8 cellular contexts compared by ENCODE assay signal in genomic region chr5:175967471-175968372, GRCh38. TPM values are rescaled to one million over a fixed set of nuclear protein-coding genes. Genes with fewer than 3 reads are reported as not detected.
A peak's percentile ranks its signal among the peaks of the same experiment; 100 is the strongest.
DNase-seq lines count a peak whose midpoint lies in the region; FAIRE-seq and TF ChIP-seq lines count a peak whose summit lies in the region.
"Not testable (repeated sequence)": the region's sequence is repeated elsewhere in the genome, so short reads cannot be mapped to it uniquely, and the experiment has no call there.

THOC3 (minus strand) TSS chr5:175968315; CDS start chr5:175968208, 107 bp downstream.

- H3K9ac ChIP-seq in GM23248 (peak within 1 kb of the TSS; percentile 70), trophoblast cell (ENCODE audit: low read length) (peak within 1 kb of the TSS; percentile 86)

- H3K27me3 Mint-ChIP-seq in stimulated activated naive CD8-positive, alpha-beta T cell treated with anti-CD3 and anti-CD28 coated beads, Interleukin-15, Interleukin-2, amounts not matched to agents 100 ng/mL and 50 ng/mL, for 24 hours: not testable (repeated sequence)

- not testable (repeated sequence) for H2BK12ac ChIP-seq in trophoblast cell (ENCODE audit: low read length)

- H3K4me1 Mint-ChIP-seq in stimulated activated naive CD8-positive, alpha-beta T cell treated with anti-CD3 and anti-CD28 coated beads, Interleukin-15, Interleukin-2, amounts not matched to agents 100 ng/mL and 50 ng/mL, for 24 hours (ENCODE audit: low read depth): not testable (repeated sequence)

- H3K4me3 Mint-ChIP-seq in stimulated activated naive CD8-positive, alpha-beta T cell treated with anti-CD3 and anti-CD28 coated beads, Interleukin-15, Interleukin-2, amounts not matched to agents 100 ng/mL and 50 ng/mL, for 24 hours: peak within 1 kb of the TSS; percentile 83

- DNase-seq in GM23248 (peak; percentile 73), brain pericyte (ENCODE audit: low read depth, low spot score) (peak; percentile 16), right atrium auricular region (ENCODE audit: low spot score) (peak; percentile 71), trophoblast cell (peak; percentile 77 to 84)
- DNase-seq in HTR-8/SVneo (ENCODE audit: insufficient read length, low spot score): not testable (repeated sequence)
- peak; percentile 47 to 53 for DNase-seq in activated CD4-positive, alpha-beta T cell treated with anti-CD3 and anti-CD28 coated beads for 24 hours (ENCODE audit: low read depth in 2 of 2)

- not testable (repeated sequence) for H4K20me1 ChIP-seq in GM23248 (ENCODE audit: insufficient read depth)

- H4K91ac ChIP-seq in trophoblast cell (ENCODE audit: low read depth, low read length): not testable (repeated sequence)

- H2BK120ac ChIP-seq in trophoblast cell (ENCODE audit: insufficient read depth, low read length, poor library complexity): not testable (repeated sequence)

- not testable (repeated sequence) for H3K27ac ChIP-seq in GM23248; trophoblast cell (ENCODE audit: low read depth, low read length)
- peak within 1 kb of the TSS in 1 of 2 donors; percentile 14 for H3K27ac ChIP-seq in right atrium auricular region

- FAIRE-seq in G401.6 (lab: Jason Lieb, UNC) (peak; percentile 86), HTR-8/SVneo (lab: Jason Lieb, UNC) (peak; percentile 76)

- H4K8ac ChIP-seq in trophoblast cell (ENCODE audit: low read depth, low read length): peak within 1 kb of the TSS; percentile 83

- not testable (repeated sequence) for H3K23ac ChIP-seq in trophoblast cell (ENCODE audit: low read length)

- H2BK5ac ChIP-seq in trophoblast cell (ENCODE audit: low read depth, low read length, poor library complexity): not testable (repeated sequence)

- not testable (repeated sequence) for H3K4me1 ChIP-seq in GM23248 (ENCODE audit: insufficient read depth); right atrium auricular region; trophoblast cell (ENCODE audit: control insufficient read depth in 1 of 2, insufficient read depth in 2 of 2, low read length in 2 of 2)

- H3K79me2 ChIP-seq in GM23248 (ENCODE audit: insufficient read depth): peaks cover 14% of the 10 kb centered on the region; the same call in 1 of the 2 replicates
- H3K79me2 ChIP-seq in trophoblast cell (ENCODE audit: control insufficient read depth, insufficient read depth, low read length, poor library complexity): not testable (repeated sequence)

- TF ChIP-seq CTCF in right atrium auricular region (IDR thresholded peaks at IDR 0.05): not testable (repeated sequence)

- H3K4me3 ChIP-seq in GM23248: peak within 1 kb of the TSS; percentile 80
- peak within 1 kb of the TSS; percentile 73 to 77 for H3K4me3 ChIP-seq in right atrium auricular region
- peak within 1 kb of the TSS; percentile 98 for H3K4me3 ChIP-seq in trophoblast cell (ENCODE audit: low read depth, low read length)

- in situ Hi-C loops in GM23248 (cut with MboI): not testable (repeated sequence)

- H3K9me3 ChIP-seq in GM23248 (ENCODE audit: low read depth); right atrium auricular region; trophoblast cell (ENCODE audit: insufficient read depth, low read depth, low read length): not testable (repeated sequence)

- not testable (repeated sequence) for H3K36me3 ChIP-seq in GM23248 (ENCODE audit: low read depth); right atrium auricular region; trophoblast cell (ENCODE audit: control insufficient read depth in 1 of 2, insufficient read depth in 2 of 2, low read length in 2 of 2)

- H2AFZ ChIP-seq in GM23248: peak within 1 kb of the TSS; percentile 94
- H2AFZ ChIP-seq in trophoblast cell (ENCODE audit: insufficient read depth, low read length, poor library complexity): peak within 1 kb of the TSS; percentile 59

- H3K27ac Mint-ChIP-seq in stimulated activated naive CD8-positive, alpha-beta T cell treated with anti-CD3 and anti-CD28 coated beads, Interleukin-15, Interleukin-2, amounts not matched to agents 100 ng/mL and 50 ng/mL, for 24 hours: not testable (repeated sequence)

- peak within 1 kb of the TSS; percentile 70 for H3K14ac ChIP-seq in trophoblast cell (ENCODE audit: low read length)

- not testable (repeated sequence) for H3F3A ChIP-seq in GM23248 (ENCODE audit: insufficient read depth)

- not testable (repeated sequence) for H3K9me3 Mint-ChIP-seq in stimulated activated naive CD8-positive, alpha-beta T cell treated with anti-CD3 and anti-CD28 coated beads, Interleukin-15, Interleukin-2, amounts not matched to agents 100 ng/mL and 50 ng/mL, for 24 hours

- H3K79me1 ChIP-seq in trophoblast cell (ENCODE audit: low read length): not testable (repeated sequence)

- H3K4me2 ChIP-seq in GM23248 (ENCODE audit: unreplicated experiment) (peak within 1 kb of the TSS; percentile 52), trophoblast cell (ENCODE audit: low read length) (peak within 1 kb of the TSS; percentile 53)

- not testable (repeated sequence) for H3K27me3 ChIP-seq in GM23248 (replicated peaks; ENCODE audit: insufficient read depth); right atrium auricular region; trophoblast cell (ENCODE audit: insufficient read depth, low read length)

- not testable (repeated sequence) for H3K4ac ChIP-seq in trophoblast cell (ENCODE audit: low read depth, low read length)

- H3K18ac ChIP-seq in trophoblast cell (ENCODE audit: low read length): peak within 1 kb of the TSS; percentile 91

- WGBS in GM23248 (ENCODE audit: low coverage in 1 of 2, low lambda C conversion rate in 2 of 2, missing lambda C conversion rate in 2 of 2), 2 experiments: 0 to 1% methylated on average over 41 to 49 of the region's 67 CpGs
- WGBS in trophoblast cell (ENCODE audit: extremely low coverage, insufficient coverage, insufficient read length): no CpG with 5 or more reads among the region's 67 CpGs

- not testable (repeated sequence) for H3K36me3 Mint-ChIP-seq in stimulated activated naive CD8-positive, alpha-beta T cell treated with anti-CD3 and anti-CD28 coated beads, Interleukin-15, Interleukin-2, amounts not matched to agents 100 ng/mL and 50 ng/mL, for 24 hours (ENCODE audit: low read depth)

- H2AK5ac ChIP-seq in trophoblast cell (ENCODE audit: low read length): not testable (repeated sequence)

- not testable (repeated sequence) for H3K9me2 ChIP-seq in GM23248 (ENCODE audit: insufficient read depth)

- not testable (repeated sequence) for H4K12ac ChIP-seq in trophoblast cell (ENCODE audit: low read depth, low read length)

RNA-seq across cellular contexts. Expression of gene THOC3, which starts in this region (rescaled TPM):
- 57.9 and 70.7 TPM in 2 replicates for total RNA-seq in GM23248 (2014; rRNA removed; shearing (Covaris generic))
- 47.2 and 50.6 TPM in 2 replicates for polyA plus RNA-seq in GM23248 (2016; fragmentation: Nextera tagmentation; extraction: Ambion mirVana)
- total RNA-seq in right atrium auricular region: 10 to 100 TPM; 11.4 to 20.9 TPM
- 32.5 and 34.2 TPM in 2 replicates for polyA plus RNA-seq in trophoblast cell (2013)
